In the genomic region with DNA sequence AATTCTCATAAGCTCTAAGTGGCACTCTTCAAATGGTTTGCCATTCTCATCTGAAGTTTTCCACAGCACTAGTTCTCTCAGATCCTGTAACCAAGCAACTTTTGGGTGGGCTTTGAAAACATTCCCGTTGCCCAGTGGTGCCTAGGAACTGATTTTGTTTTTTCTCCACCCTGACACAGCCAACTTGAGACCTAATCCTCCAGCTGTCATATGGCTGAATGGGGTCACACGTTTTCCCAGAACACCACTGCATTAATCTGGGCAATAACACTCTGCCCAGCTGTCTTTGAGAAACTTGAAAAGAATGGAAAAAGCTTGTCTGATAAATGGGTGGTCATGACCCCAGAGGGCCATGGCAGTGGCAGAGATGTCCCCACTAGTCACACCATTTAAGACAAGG, we compare ENCODE assay signal across 34 cellular contexts.
"Had no signal": no experiment of that assay in that cellular context is flagged by ENCODE, and none has a peak within 500 bp of the region (broad histone marks: within the 10 kb centered on the region; RNA-seq: fewer than 3 reads in every experiment).

No MANE protein-coding gene starts in this region.

- H3K9me3 Mint-ChIP-seq: activated B cell treated with CpG ODN at 0.5 μM for 24 hours; activated CD4-positive, alpha-beta memory T cell treated with anti-CD3 and anti-CD28 coated beads for 36 hours; activated naive CD4-positive, alpha-beta T cell treated with anti-CD3 and anti-CD28 coated beads, Interleukin-2, amount 10 ng/mL, durations not matched to agents 7 days and 5 days; activated naive CD8-positive, alpha-beta T cell treated with anti-CD3 and anti-CD28 coated beads, Interleukin-2, amount 50 U/mL, for 24 hours; activated T-cell treated with anti-CD3 and anti-CD28 coated beads, Interleukin-2, amount 50 U/mL, for 4 hours; activated T-helper 1 cell treated with anti-CD3 and anti-CD28 coated beads, Interleukin-12 subunit alpha, Interleukin-12 subunit beta, Interleukin-2, Interleukin-4 antibody, amounts not matched to agents 30 ng/mL and 10 ng/mL and 1 ng/mL, durations not matched to agents 14 hours and 24 hours and 36 hours had no signal

- H3K4me3 ChIP-seq: cardiac muscle cell, PC-9 had no signal

- DNase-seq: activated B cell treated with CpG ODN at 0.5 μM for 24 hours; activated CD4-positive, alpha-beta memory T cell treated with anti-CD3 and anti-CD28 coated beads for 36 hours; activated CD4-positive, alpha-beta T cell treated with anti-CD3 and anti-CD28 coated beads for 4 hours; activated CD4-positive, alpha-beta T cell treated with anti-CD3 and anti-CD28 coated beads, Interleukin-2, amount 50 U/mL, for 1 hour; activated CD4-positive, CD25-positive, alpha-beta regulatory T cell treated with anti-CD3 and anti-CD28 coated beads, Interleukin-2, amount 50 U/mL, for 72 hours; activated CD8-positive, alpha-beta memory T cell treated with anti-CD3 and anti-CD28 coated beads, Interleukin-2, amount 50 U/mL, for 4 hours; activated gamma-delta T cell treated with Interleukin-2 at 50 U/mL for 16 hours; activated naive CD4-positive, alpha-beta T cell treated with anti-CD3 and anti-CD28 coated beads, Interleukin-2, amount 10 ng/mL, durations not matched to agents 7 days and 5 days; activated naive CD8-positive, alpha-beta T cell treated with anti-CD3 and anti-CD28 coated beads, Interleukin-2, amount 50 U/mL, for 24 hours; activated T-cell treated with anti-CD3 and anti-CD28 coated beads for 4 hours; activated T-cell treated with anti-CD3 and anti-CD28 coated beads, Interleukin-2, amount 50 U/mL, for 4 hours; aorta; Kasumi-1; KG1; MM.1S; MV-4-11; NCI-H1092; NCI-H1436 treated with DMSO at 0.1 percent for 48 hours; NCI-H1694 treated with DMSO at 0.1 percent for 48 hours; NCI-H2029; NCI-H345; NCI-H69; NK-92 treated with Interleukin-12 subunit alpha and Interleukin-12 subunit beta, amount 100 ng/mL, for 24 hours; PC-9; SIG-M5; SW 1271; T-helper 1 cell; T-helper 2 cell; T-helper 9 cell had no signal

- H3K27ac ChIP-seq: cardiac muscle cell, PC-9, RWPE1, VCaP had no signal

- H3K27me3 Mint-ChIP-seq: activated B cell treated with CpG ODN at 0.5 μM for 24 hours; activated CD4-positive, alpha-beta memory T cell treated with anti-CD3 and anti-CD28 coated beads for 36 hours; activated naive CD4-positive, alpha-beta T cell treated with anti-CD3 and anti-CD28 coated beads, Interleukin-2, amount 10 ng/mL, durations not matched to agents 7 days and 5 days; activated naive CD8-positive, alpha-beta T cell; activated naive CD8-positive, alpha-beta T cell treated with anti-CD3 and anti-CD28 coated beads, Interleukin-2, amount 50 U/mL, for 24 hours had no signal

- H2AFZ ChIP-seq: PC-9 had no signal

- H3K27ac Mint-ChIP-seq: activated B cell treated with CpG ODN at 0.5 μM for 24 hours; activated CD4-positive, alpha-beta memory T cell treated with anti-CD3 and anti-CD28 coated beads for 36 hours; activated naive CD4-positive, alpha-beta T cell treated with anti-CD3 and anti-CD28 coated beads, Interleukin-2, amount 10 ng/mL, durations not matched to agents 7 days and 5 days; activated naive CD8-positive, alpha-beta T cell; activated naive CD8-positive, alpha-beta T cell treated with anti-CD3 and anti-CD28 coated beads, Interleukin-2, amount 50 U/mL, for 24 hours; activated T-helper 1 cell treated with anti-CD3 and anti-CD28 coated beads, Interleukin-12 subunit alpha, Interleukin-12 subunit beta, Interleukin-2, Interleukin-4 antibody, amounts not matched to agents 30 ng/mL and 10 ng/mL and 1 ng/mL, durations not matched to agents 14 hours and 24 hours and 36 hours had no signal

- H3K4me1 Mint-ChIP-seq: activated B cell treated with CpG ODN at 0.5 μM for 24 hours; activated naive CD4-positive, alpha-beta T cell treated with anti-CD3 and anti-CD28 coated beads, Interleukin-2, amount 10 ng/mL, durations not matched to agents 7 days and 5 days; activated naive CD8-positive, alpha-beta T cell treated with anti-CD3 and anti-CD28 coated beads, Interleukin-2, amount 50 U/mL, for 24 hours had no signal

- H3K4me2 ChIP-seq: PC-9 had no signal

- H3K36me3 Mint-ChIP-seq: activated CD4-positive, alpha-beta memory T cell treated with anti-CD3 and anti-CD28 coated beads for 36 hours; activated naive CD4-positive, alpha-beta T cell treated with anti-CD3 and anti-CD28 coated beads, Interleukin-2, amount 10 ng/mL, durations not matched to agents 7 days and 5 days had no signal

- H3K4me3 Mint-ChIP-seq: activated B cell treated with CpG ODN at 0.5 μM for 24 hours; activated CD4-positive, alpha-beta memory T cell treated with anti-CD3 and anti-CD28 coated beads for 36 hours; activated naive CD4-positive, alpha-beta T cell treated with anti-CD3 and anti-CD28 coated beads, Interleukin-2, amount 10 ng/mL, durations not matched to agents 7 days and 5 days; activated naive CD8-positive, alpha-beta T cell; activated naive CD8-positive, alpha-beta T cell treated with anti-CD3 and anti-CD28 coated beads, Interleukin-2, amount 50 U/mL, for 24 hours; activated T-cell treated with anti-CD3 and anti-CD28 coated beads, Interleukin-2, amount 50 U/mL, for 4 hours; activated T-helper 1 cell treated with anti-CD3 and anti-CD28 coated beads, Interleukin-12 subunit alpha, Interleukin-12 subunit beta, Interleukin-2, Interleukin-4 antibody, amounts not matched to agents 30 ng/mL and 10 ng/mL and 1 ng/mL, durations not matched to agents 14 hours and 24 hours and 36 hours had no signal

- H3K27me3 ChIP-seq: cardiac muscle cell had no signal

- H3K36me3 ChIP-seq: cardiac muscle cell had no signal
